8 cellular contexts compared by ENCODE assay signal in the genomic region with DNA sequence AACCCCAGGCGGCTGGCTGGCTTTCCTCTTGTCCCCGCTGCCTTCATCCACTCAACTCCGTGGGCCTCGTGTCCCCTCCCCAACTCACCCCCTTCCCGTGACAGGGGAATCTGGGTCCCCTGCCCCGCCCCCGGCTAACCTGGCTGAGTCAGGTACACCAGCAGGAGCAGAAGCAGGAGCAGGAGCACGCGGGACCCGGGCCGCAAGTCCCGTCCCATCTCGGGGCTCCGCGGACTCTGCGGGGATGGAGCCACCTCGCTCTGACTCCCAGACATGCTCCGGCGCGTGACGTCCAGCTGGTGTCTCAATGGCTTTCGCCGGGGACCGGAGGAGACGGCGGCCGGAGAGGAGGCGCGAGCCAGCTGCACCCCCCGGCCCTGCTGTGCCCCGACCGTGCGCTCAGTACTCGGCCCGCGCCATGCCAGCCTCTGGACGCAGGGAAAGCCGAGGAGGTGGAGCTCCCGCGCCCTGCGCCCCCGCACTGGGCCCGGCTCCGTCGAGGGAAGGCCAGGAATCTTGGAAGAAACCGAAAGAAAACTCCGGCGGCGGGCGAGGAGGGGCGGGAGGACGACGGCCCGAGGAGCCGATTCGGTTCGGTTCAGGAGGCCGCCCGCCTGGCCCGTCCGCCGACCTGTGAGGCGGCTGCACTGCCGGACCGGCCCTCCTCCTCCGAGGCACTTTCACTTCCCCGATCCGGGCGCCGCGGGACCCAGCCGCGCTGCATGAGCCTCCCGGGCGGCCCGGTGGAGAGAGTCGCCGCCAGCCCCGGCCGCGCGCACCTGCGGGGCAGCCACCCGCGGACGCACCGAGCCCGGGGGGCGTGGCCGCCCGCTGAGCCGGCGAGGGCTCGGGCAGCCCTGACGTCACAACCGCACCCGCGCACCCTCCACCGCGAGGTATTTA. TPM values are rescaled to one million over a fixed set of nuclear protein-coding genes. Genes with fewer than 3 reads are reported as not detected.
DNase-seq lines count a peak whose midpoint lies in the region; ATAC-seq and TF ChIP-seq lines count a peak whose summit lies in the region.

A gene with protein sequence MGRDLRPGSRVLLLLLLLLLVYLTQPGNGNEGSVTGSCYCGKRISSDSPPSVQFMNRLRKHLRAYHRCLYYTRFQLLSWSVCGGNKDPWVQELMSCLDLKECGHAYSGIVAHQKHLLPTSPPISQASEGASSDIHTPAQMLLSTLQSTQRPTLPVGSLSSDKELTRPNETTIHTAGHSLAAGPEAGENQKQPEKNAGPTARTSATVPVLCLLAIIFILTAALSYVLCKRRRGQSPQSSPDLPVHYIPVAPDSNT (minus strand): TSS at position 807 of the 903 bp plus-strand sequence. CDS start 589 bp downstream, at position 218.
A gene with protein sequence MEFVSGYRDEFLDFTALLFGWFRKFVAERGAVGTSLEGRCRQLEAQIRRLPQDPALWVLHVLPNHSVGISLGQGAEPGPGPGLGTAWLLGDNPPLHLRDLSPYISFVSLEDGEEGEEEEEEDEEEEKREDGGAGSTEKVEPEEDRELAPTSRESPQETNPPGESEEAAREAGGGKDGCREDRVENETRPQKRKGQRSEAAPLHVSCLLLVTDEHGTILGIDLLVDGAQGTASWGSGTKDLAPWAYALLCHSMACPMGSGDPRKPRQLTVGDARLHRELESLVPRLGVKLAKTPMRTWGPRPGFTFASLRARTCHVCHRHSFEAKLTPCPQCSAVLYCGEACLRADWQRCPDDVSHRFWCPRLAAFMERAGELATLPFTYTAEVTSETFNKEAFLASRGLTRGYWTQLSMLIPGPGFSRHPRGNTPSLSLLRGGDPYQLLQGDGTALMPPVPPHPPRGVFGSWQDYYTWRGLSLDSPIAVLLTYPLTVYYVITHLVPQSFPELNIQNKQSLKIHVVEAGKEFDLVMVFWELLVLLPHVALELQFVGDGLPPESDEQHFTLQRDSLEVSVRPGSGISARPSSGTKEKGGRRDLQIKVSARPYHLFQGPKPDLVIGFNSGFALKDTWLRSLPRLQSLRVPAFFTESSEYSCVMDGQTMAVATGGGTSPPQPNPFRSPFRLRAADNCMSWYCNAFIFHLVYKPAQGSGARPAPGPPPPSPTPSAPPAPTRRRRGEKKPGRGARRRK (plus strand): TSS at position 712 of the 903 bp plus-strand sequence. CDS start 716 bp downstream, outside the sequence.

- H3K18ac ChIP-seq in IMR-90 (ENCODE audit: low read depth, low read length), result no peak within 1 kb of the TSS

- no peak within 1 kb of the TSS for H3K56ac ChIP-seq in IMR-90 (ENCODE audit: extremely low read depth, insufficient read depth, low read length)

- H3K79me1 ChIP-seq in IMR-90 (ENCODE audit: low read depth in 1 of 2, low read length in 2 of 2), result no peaks in the 10 kb centered on the region

- peak within 1 kb of the TSS; percentile 90 for H3K4me3 ChIP-seq in IMR-90 (ENCODE audit: insufficient read depth, low read depth, low read length)

- H2BK5ac ChIP-seq in IMR-90 (ENCODE audit: low read depth, low read length, poor library complexity, severe bottlenecking), result no peak within 1 kb of the TSS

- intact Hi-C loops in IMR-90 (cut with micrococcal nuclease), result no loop called here

- H3K9ac ChIP-seq in ES-I3 (ENCODE audit: low read depth, low read length) (peak within 1 kb of the TSS; percentile 70; the same call in 1 of the 2 replicates), IMR-90 (ENCODE audit: low read depth, low read length) (peak within 1 kb of the TSS; percentile 51)

- no peak for TF ChIP-seq POLR2A in IMR-90 (IDR thresholded peaks at IDR 0.05; ENCODE audit: low read depth, low read length)

- H3K14ac ChIP-seq in IMR-90 (replicated peaks; ENCODE audit: low read depth, low read length), result no peak within 1 kb of the TSS

- peak; percentile 87 for ATAC-seq in IMR-90 (ENCODE audit: low read depth)

- peak within 1 kb of the TSS; percentile 70 for H3K4me2 ChIP-seq in IMR-90 (ENCODE audit: low read depth, low read length)

- H2BK20ac ChIP-seq in IMR-90 (ENCODE audit: low read depth, low read length), result no peak within 1 kb of the TSS

- H3K9me1 ChIP-seq in IMR-90 (ENCODE audit: insufficient read depth, low read length), result no peaks in the 10 kb centered on the region

- TF ChIP-seq RAD21 in IMR-90 (IDR thresholded peaks at IDR 0.05; ENCODE audit: low read length), result no peak

- H3K4ac ChIP-seq in IMR-90 (ENCODE audit: low read depth, low read length), result no peak within 1 kb of the TSS

- POLR2A ChIA-PET in IMR-90 (lab: Charles Lee; ENCODE audit: unreplicated experiment), result no interaction called here

- no peak within 1 kb of the TSS; a peak in 1 of 4 replicates for H4K8ac ChIP-seq in IMR-90 (ENCODE audit: low read depth in 2 of 2, low read length in 2 of 2)

- H3K23ac ChIP-seq in IMR-90 (ENCODE audit: low read depth, low read length), result 0 out of 2 replicates have a peak within 1 kb of the TSS, but pooled peaks have one; percentile 24

- H2AFZ ChIP-seq in IMR-90 (replicated peaks; ENCODE audit: low read length, poor library complexity), result peak within 1 kb of the TSS; percentile 93

- H3K27ac ChIP-seq in IMR-90 (ENCODE audit: insufficient read depth, low read length), result no peak within 1 kb of the TSS; the same call in 1 of the 2 replicates

- H2AK9ac ChIP-seq in IMR-90 (replicated peaks; ENCODE audit: low read depth, low read length, poor library complexity), result peak within 1 kb of the TSS; percentile 72

- H3K4me1 ChIP-seq in ES-I3 (ENCODE audit: insufficient read depth, low read length) (no peaks in the 10 kb centered on the region), IMR-90 (ENCODE audit: control insufficient read depth, insufficient read depth, low read length) (peaks cover 6% of the 10 kb centered on the region; the same call in 1 of the 2 replicates)

- dilution Hi-C loops in IMR-90 (cut with HindIII; ENCODE audit: low sequenced_read_pairs, unreplicated experiment), result no loop called here

- 1% methylated on average over 65 of the region's 100 CpGs; no CpG with 5 or more reads in 1 of the 2 experiments for WGBS in IMR-90 (ENCODE audit: extremely low coverage in 2 of 2, insufficient read length in 1 of 2), 2 experiments

- no peak within 1 kb of the TSS for H2AK5ac ChIP-seq in IMR-90 (ENCODE audit: low read depth, low read length)

- H4K5ac ChIP-seq in IMR-90 (ENCODE audit: low read depth, low read length), result no peak within 1 kb of the TSS

- H3K36me3 ChIP-seq in ES-I3 (ENCODE audit: insufficient read depth, low read length) (no peaks in the 10 kb centered on the region), IMR-90 (ENCODE audit: control insufficient read depth, insufficient read depth, low read length) (no peaks in the 10 kb centered on the region)

- CTCF ChIA-PET in IMR-90 (lab: Yijun Ruan, JAX), result no interaction called here

- no peaks in the 10 kb centered on the region for H3K9me3 ChIP-seq in ES-I3 (ENCODE audit: control insufficient read depth, insufficient read depth, low read length)
- no peaks in the 10 kb centered on the region for H3K9me3 ChIP-seq in IMR-90 (ENCODE audit: control insufficient read depth, insufficient read depth, low read length)

- DNase-seq in IMR-90 (no peak), medulla oblongata (ENCODE audit: extremely low spot score) (peak; percentile 32), GDM1 (lab: John Stamatoyannopoulos, UW) (no peak), occipital lobe (lab: John Stamatoyannopoulos, UW) (no peak)
- DNase-seq in activated CD4-positive, alpha-beta T cell treated with anti-CD3 and anti-CD28 coated beads, Interleukin-2, amount 50 U/mL, for 4 hours, result peak; percentile 50
- DNase-seq in effector CD8-positive, alpha-beta T cell (lab: John Stamatoyannopoulos, UW), result peak; percentile 47
- peak; percentile 68 for DNase-seq in stimulated activated CD8-positive, alpha-beta memory T cell treated with anti-CD3 and anti-CD28 coated beads, Interleukin-4, amount 100 ng/mL, for 48 hours

- TF ChIP-seq CTCF in IMR-90 (conservative IDR thresholded peaks at IDR 0.05; ENCODE audit: low read depth, low read length), result no peak

- H2BK120ac ChIP-seq in IMR-90 (ENCODE audit: low read depth, low read length), result no peak within 1 kb of the TSS

- no TSS peak for BruUV-seq in IMR-90 (replicated peaks; lab: Mats Ljungman, UMichigan)

- H4K91ac ChIP-seq in IMR-90 (ENCODE audit: insufficient read depth, low read depth, low read length), result no peak within 1 kb of the TSS

- H3K27me3 ChIP-seq in IMR-90 (ENCODE audit: control insufficient read depth, insufficient read depth, low read length), result peaks cover 58% of the 10 kb centered on the region

- in situ Hi-C loops in IMR-90 (cut with MboI; ENCODE audit: low sequenced_read_pairs), result no loop called here

- H4K20me1 ChIP-seq in IMR-90 (ENCODE audit: insufficient read depth, low read length), result no peaks in the 10 kb centered on the region

- no peak within 1 kb of the TSS for H2BK15ac ChIP-seq in IMR-90 (ENCODE audit: low read depth, low read length)

TF ChIP-seq in IMR-90, 13 proteins besides CTCF, POLR2A, EP300 and RAD21:
- no peak for TF ChIP-seq CHD1 (IDR thresholded peaks at IDR 0.05; ENCODE audit: low read depth, low read length)
- TF ChIP-seq RFX5 (IDR thresholded peaks at IDR 0.05; ENCODE audit: low read depth, low read length), result no peak
- TF ChIP-seq MAZ (IDR thresholded peaks at IDR 0.05; ENCODE audit: borderline replicate concordance, low read depth, low read length), result no peak
- TF ChIP-seq BHLHE40 (IDR thresholded peaks at IDR 0.05; ENCODE audit: low read depth, low read length), result no peak; the same call in 1 of the 2 replicates
- no peak for TF ChIP-seq NFE2L2 (IDR thresholded peaks at IDR 0.05; ENCODE audit: low read depth, low read length)
- no peak for TF ChIP-seq MXI1 (IDR thresholded peaks at IDR 0.05; ENCODE audit: borderline replicate concordance, low read depth, low read length)
- no peak for TF ChIP-seq SMC3 (IDR thresholded peaks at IDR 0.05; ENCODE audit: low read depth, low read length)
- no peak for TF ChIP-seq RCOR1 (IDR thresholded peaks at IDR 0.05; ENCODE audit: insufficient replicate concordance, low read length)
- no peak for TF ChIP-seq CEBPB (IDR thresholded peaks at IDR 0.05; ENCODE audit: low read depth, low read length)
- no peak for TF ChIP-seq FOS (IDR thresholded peaks at IDR 0.05; ENCODE audit: low read depth, low read length)

RNA-seq across cellular contexts. Expression of the first gene that starts in this region (rescaled TPM):
- total RNA-seq in IMR-90 (2012; rRNA removed) (0.28 and 0.36 TPM in 2 replicates), occipital lobe (1.2 TPM)
- 1.2 and 1.6 TPM in 2 replicates for polyA plus RNA-seq in IMR-90 (2012; rRNA removed)
- polyA plus RNA-seq in IMR-90 (2012; cell fraction: cytosol; rRNA removed), result 0.97 and 2.4 TPM in 2 replicates
- 0.62 and 0.70 TPM in 2 replicates for polyA plus RNA-seq in IMR-90 (2012; cell fraction: nucleus; rRNA removed; ENCODE audit: low replicate concordance)

RNA-seq across cellular contexts. Expression of the second gene that starts in this region (rescaled TPM):
- total RNA-seq in IMR-90 (2012; rRNA removed), result under 0.01 TPM in 1 of 2 replicates, not detected in the other
- polyA plus RNA-seq in IMR-90 (2012; rRNA removed), result 0.07 and 0.14 TPM in 2 replicates
- polyA plus RNA-seq in IMR-90 (2012; cell fraction: cytosol; rRNA removed), result 0.08 and 0.14 TPM in 2 replicates
- polyA plus RNA-seq in IMR-90 (2012; cell fraction: nucleus; rRNA removed; ENCODE audit: low replicate concordance), result 0.55 and 0.61 TPM in 2 replicates
- total RNA-seq in occipital lobe, result 0.31 TPM

Comparison
In these comparisons a context has a peak if more than half of its experiments do, and no peak if none do; other contexts are left out.
1. DNase-seq: peak in activated CD4-positive, alpha-beta T cell treated with anti-CD3 and anti-CD28 coated beads, Interleukin-2, amount 50 U/mL, for 4 hours (2 of 2), effector CD8-positive, alpha-beta T cell (single experiment), medulla oblongata (single experiment) and stimulated activated CD8-positive, alpha-beta memory T cell treated with anti-CD3 and anti-CD28 coated beads, Interleukin-4, amount 100 ng/mL, for 48 hours (single experiment); none in IMR-90 (single experiment), GDM1 (single experiment) and occipital lobe (single experiment).